ENCODE assay signal across 32 cellular contexts in genomic region chr10:129321727-129322126, GRCh38.
"Had no signal": no experiment of that assay in that cellular context is flagged by ENCODE, and none has a peak within 500 bp of the region (broad histone marks: within the 10 kb centered on the region; RNA-seq: fewer than 3 reads in every experiment).

No MANE protein-coding gene starts in this region.

- H3K4me1 ChIP-seq: adrenal gland, ascending aorta, body of pancreas, breast epithelium had no signal

- H3K27me3 ChIP-seq: adrenal gland, ascending aorta, brain microvascular endothelial cell, breast epithelium, cardiac muscle cell had no signal

- DNase-seq: activated effector memory CD4-positive, alpha-beta T cell treated with anti-CD3 and anti-CD28 coated beads, Interleukin-2, amount 50 U/mL, for 16 hours; activated effector memory CD4-positive, alpha-beta T cell treated with Interleukin-2 at 50 U/mL for 16 hours; activated gamma-delta T cell; activated gamma-delta T cell treated with Interleukin-2 at 50 U/mL for 16 hours; activated naive CD4-positive, alpha-beta T cell; activated naive CD4-positive, alpha-beta T cell treated with anti-CD3 and anti-CD28 coated beads for 36 hours; activated naive CD4-positive, alpha-beta T cell treated with anti-CD3 and anti-CD28 coated beads, Interleukin-2, amount 10 ng/mL, durations not matched to agents 7 days and 5 days; activated naive CD4-positive, alpha-beta T cell treated with anti-CD3 and anti-CD28 coated beads, Interleukin-2, amount 50 U/mL, for 16 hours; activated naive CD4-positive, alpha-beta T cell treated with Interleukin-2 at 50 U/mL for 16 hours; activated naive CD8-positive, alpha-beta T cell treated with anti-CD3 and anti-CD28 coated beads for 36 hours; activated naive CD8-positive, alpha-beta T cell treated with anti-CD3 and anti-CD28 coated beads, Interleukin-2, amount 10 ng/mL, durations not matched to agents 7 days and 5 days; activated naive CD8-positive, alpha-beta T cell treated with anti-CD3 and anti-CD28 coated beads, Interleukin-2, amount 50 U/mL, for 24 hours; activated T-cell treated with anti-CD3 and anti-CD28 coated beads, Interleukin-2, amount 50 U/mL, for 1 hour; activated T-cell treated with anti-CD3 and anti-CD28 coated beads, Interleukin-2, amount 50 U/mL, for 24 hours; activated T-cell treated with anti-CD3 and anti-CD28 coated beads, Interleukin-2, amount 50 U/mL, for 4 hours; activated T-cell treated with anti-CD3 and anti-CD28 coated beads, Interleukin-2, amount 50 U/mL, for 48 hours; activated T-cell treated with anti-CD3 and anti-CD28 coated beads, Interleukin-2, amount 50 U/mL, for 72 hours; adrenal gland; amniotic stem cell; amygdala; anterior cingulate cortex; aorta; body of pancreas; brain microvascular endothelial cell; caudate nucleus; central memory CD4-positive, alpha-beta T cell; cerebellar nuclear complex had no signal

- ATAC-seq: activated naive CD4-positive, alpha-beta T cell treated with anti-CD3 and anti-CD28 coated beads, Interleukin-2, amount 50 U/mL, for 72 hours; activated naive CD8-positive, alpha-beta T cell treated with anti-CD3 and anti-CD28 coated beads, Interleukin-2, amount 50 U/mL, for 24 hours; activated T-cell treated with anti-CD3 and anti-CD28 coated beads, Interleukin-2, amount 50 U/mL, for 4 hours; activated T-cell treated with anti-CD3 and anti-CD28 coated beads, Interleukin-2, amount 50 U/mL, for 72 hours; activated T-helper 17 cell treated with anti-CD3 and anti-CD28 coated beads, Interleukin-2, amount 50 U/mL, for 72 hours; body of pancreas had no signal

- H3K9me3 ChIP-seq: adrenal gland had no signal

- H3K36me3 ChIP-seq: adrenal gland, ascending aorta, brain microvascular endothelial cell, breast epithelium, cardiac muscle cell had no signal

- H3K27ac ChIP-seq: adrenal gland, ascending aorta, body of pancreas, brain microvascular endothelial cell, breast epithelium, cardiac muscle cell had no signal

- H3K4me3 ChIP-seq: adrenal gland, ascending aorta, body of pancreas, breast epithelium, cardiac muscle cell had no signal
